Comparison of ENCODE assay signal across 8 cellular contexts in the genomic region with DNA sequence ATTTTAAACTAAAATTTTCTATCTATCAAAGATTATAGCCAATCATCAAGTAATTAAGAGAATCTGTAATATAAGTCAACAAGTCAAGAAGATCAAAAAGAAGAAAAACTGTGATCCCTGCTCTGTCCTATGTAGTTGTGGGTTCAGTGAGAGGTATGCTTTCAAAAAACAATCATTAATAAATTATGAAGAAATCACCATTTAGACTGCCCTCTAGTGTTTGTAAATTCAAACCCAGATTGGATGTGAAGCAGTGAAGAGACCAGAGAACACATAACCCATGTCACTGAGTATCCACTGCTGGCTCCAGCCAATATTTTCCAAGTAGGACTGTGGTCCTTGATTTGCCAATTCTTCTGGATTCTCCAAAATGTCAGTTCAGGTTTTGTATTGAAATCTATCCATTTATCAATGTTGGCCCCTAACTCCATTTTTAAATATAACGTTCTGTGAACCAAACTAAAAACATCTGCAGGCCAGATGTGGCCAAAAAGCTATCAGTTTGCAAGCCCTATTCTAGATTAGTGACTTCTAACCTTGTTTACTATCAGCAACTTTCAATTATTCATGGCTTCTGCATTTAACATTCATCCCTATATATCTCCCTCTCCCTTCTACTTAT.
A peak's percentile ranks its signal among the peaks of the same experiment; 100 is the strongest.
DNase-seq lines count a peak whose midpoint lies in the region; ATAC-seq, FAIRE-seq and TF ChIP-seq lines count a peak whose summit lies in the region.

No MANE protein-coding gene starts in this region.

- H3K4me3 ChIP-seq in AG10803 (ENCODE audit: low read length) (no peak overlapping the region), KMS-11 (IDR thresholded peaks at IDR 0.05; ENCODE audit: insufficient read depth, low read depth, low read length) (no peak overlapping the region), WERI-Rb-1 (ENCODE audit: low read depth, low read length) (no peak overlapping the region), keratinocyte (ENCODE audit: control insufficient read depth in 2 of 3, extremely low read depth in 1 of 3, insufficient read depth in 2 of 3, low read depth in 1 of 3, low read length in 3 of 3) (no peak overlapping the region)

- H2AFZ ChIP-seq in KMS-11 (ENCODE audit: low read depth) (no peak overlapping the region), keratinocyte (ENCODE audit: control insufficient read depth, low read length) (no peak overlapping the region)

- no peaks in the 10 kb centered on the region for H3K36me3 ChIP-seq in KMS-11 (ENCODE audit: insufficient read depth)
- H3K36me3 ChIP-seq in WERI-Rb-1, result no peaks in the 10 kb centered on the region
- no peaks in the 10 kb centered on the region for H3K36me3 ChIP-seq in keratinocyte (ENCODE audit: control insufficient read depth in 2 of 2, extremely low read depth in 1 of 2, insufficient read depth in 2 of 2, low read length in 2 of 2)

- peaks cover 3% of the 10 kb centered on the region for H3K4me1 ChIP-seq in KMS-11 (ENCODE audit: low read depth, poor library complexity, severe bottlenecking)
- peaks cover 2% of the 10 kb centered on the region for H3K4me1 ChIP-seq in keratinocyte (ENCODE audit: control insufficient read depth, extremely low read depth, insufficient read depth, low read length)

- ATAC-seq in HG03097 (IDR thresholded peaks at IDR 0.05; ENCODE audit: low FRiP score, unreplicated experiment), result no peak

- TF ChIP-seq CTCF in AG10803 (conservative IDR thresholded peaks at IDR 0.05; ENCODE audit: low read length) (peak; percentile 53), KMS-11 (conservative IDR thresholded peaks at IDR 0.05; ENCODE audit: low read depth, low read length) (peak; percentile 76), WERI-Rb-1 (IDR thresholded peaks at IDR 0.05; ENCODE audit: low read depth, low read length) (peak; percentile 23; the same call in 1 of the 2 replicates), keratinocyte (optimal IDR thresholded peaks at IDR 0.05 in 1 of 3, IDR thresholded peaks at IDR 0.05 in 1 of 3, conservative IDR thresholded peaks at IDR 0.05 in 1 of 3; ENCODE audit: extremely low read depth in 1 of 3, insufficient read depth in 2 of 3, low read length in 3 of 3) (peak; percentile 13 to 42 (median 32))

- H3K27ac ChIP-seq in KMS-11, result no peak overlapping the region
- H3K27ac ChIP-seq in WERI-Rb-1, result no peak overlapping the region
- no peak overlapping the region for H3K27ac ChIP-seq in keratinocyte (ENCODE audit: control insufficient read depth, insufficient read depth, low read length)

- no peak overlapping the region for H3K4me2 ChIP-seq in KMS-11
- H3K4me2 ChIP-seq in keratinocyte (ENCODE audit: control insufficient read depth, extremely low read depth, insufficient read depth, low read depth, low read length), result no peak overlapping the region

- H3K9me3 ChIP-seq in WERI-Rb-1 (ENCODE audit: severe bottlenecking) (no peaks in the 10 kb centered on the region), keratinocyte (ENCODE audit: control insufficient read depth, low read depth, low read length) (no peaks in the 10 kb centered on the region)

- H3K27me3 ChIP-seq in KMS-11 (ENCODE audit: insufficient read depth, low read depth) (no peaks in the 10 kb centered on the region), WERI-Rb-1 (ENCODE audit: insufficient read depth, low read depth, severe bottlenecking) (peaks cover 2% of the 10 kb centered on the region), keratinocyte (ENCODE audit: control insufficient read depth, extremely low read depth, insufficient read depth, low read length) (no peaks in the 10 kb centered on the region)

- dilution Hi-C loops in keratinocyte (cut with MboI; ENCODE audit: extremely low pct_ligation_motif_present, low sequenced_read_pairs), result no loop called here

- no peaks in the 10 kb centered on the region for H3K79me2 ChIP-seq in KMS-11 (ENCODE audit: insufficient read depth, low read depth)
- H3K79me2 ChIP-seq in keratinocyte (ENCODE audit: control insufficient read depth, insufficient read depth, low read length), result no peaks in the 10 kb centered on the region

- DNase-seq in AG10803 (ENCODE audit: low read depth), result peak; percentile 24
- no peak for DNase-seq in WERI-Rb-1
- DNase-seq in keratinocyte (ENCODE audit: low read depth, low spot score), result no peak
- no peak for DNase-seq in GDM1 (lab: John Stamatoyannopoulos, UW)
- DNase-seq in germinal center (ENCODE audit: low spot score), result no peak
- DNase-seq in activated CD4-positive, alpha-beta T cell treated with anti-CD3 and anti-CD28 coated beads for 48 hours, result no peak

- H4K20me1 ChIP-seq in KMS-11 (ENCODE audit: insufficient read depth) (no peaks in the 10 kb centered on the region), keratinocyte (ENCODE audit: control insufficient read depth, extremely low read depth, insufficient read depth, low read length) (no peaks in the 10 kb centered on the region)

- no peak for FAIRE-seq in keratinocyte (lab: Jason Lieb, UNC)

- no peaks in the 10 kb centered on the region for H3K9me1 ChIP-seq in keratinocyte (ENCODE audit: control insufficient read depth, extremely low read depth, insufficient read depth, low read length)

- H3K9ac ChIP-seq in KMS-11 (no peak overlapping the region), keratinocyte (ENCODE audit: control insufficient read depth, extremely low read depth, insufficient read depth, low read length) (no peak overlapping the region)

Comparison
In these comparisons a context has a peak if more than half of its experiments do, and no peak if none do; other contexts are left out.
1. CTCF ChIP-seq: peak in every context shown above with its lines; median percentile 76 in KMS-11; 53 in AG10803; 32 in keratinocyte; 23 in WERI-Rb-1.